ENCODE assay signal across 1 cellular context in the genomic region with DNA sequence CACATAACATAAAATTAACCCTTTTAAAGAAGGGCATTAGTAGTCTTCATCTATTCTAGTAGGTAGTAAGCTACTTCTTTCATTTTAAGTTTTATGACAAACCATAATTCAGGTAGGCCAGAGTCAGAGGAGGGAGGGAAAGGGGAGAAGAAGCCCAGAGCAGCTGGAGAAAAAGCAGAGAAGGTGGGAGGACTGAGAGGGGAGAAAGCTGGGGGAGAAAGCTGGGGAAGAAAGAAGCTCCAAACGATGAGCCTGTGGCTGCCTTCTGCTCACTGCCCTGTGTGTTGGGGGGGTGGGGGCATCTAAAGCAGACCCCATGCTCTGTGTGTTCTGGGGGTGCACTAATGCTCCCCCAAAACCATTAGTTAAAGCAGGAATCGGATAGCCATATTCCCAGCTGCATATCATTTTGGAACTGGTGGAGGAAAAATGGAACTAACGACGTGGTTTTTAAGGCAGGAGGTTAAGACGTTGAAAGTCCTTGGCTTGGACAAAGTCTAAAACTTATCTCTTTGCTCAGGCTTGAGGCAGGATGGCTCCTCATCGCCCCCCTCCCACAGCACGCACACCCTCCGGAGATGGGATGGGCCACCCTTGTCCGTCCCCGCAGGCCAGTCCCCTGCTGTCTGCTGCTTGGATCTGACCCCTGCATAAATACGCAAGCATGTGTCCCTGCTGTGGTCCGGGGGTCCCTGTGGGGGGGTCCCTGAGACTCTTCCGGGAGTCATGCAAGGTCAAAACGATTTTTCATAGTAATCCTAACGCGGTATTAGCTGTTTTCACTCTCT.
TF ChIP-seq lines count a peak whose summit lies in the region.

No MANE protein-coding gene starts in this region.

TF ChIP-seq in IMR-90, 13 proteins besides CTCF, POLR2A, EP300 and RAD21:
- no peak for TF ChIP-seq SMC3 (IDR thresholded peaks at IDR 0.05; ENCODE audit: low read depth, low read length)
- no peak for TF ChIP-seq USF2 (IDR thresholded peaks at IDR 0.05; ENCODE audit: low read depth, low read length)
- no peak for TF ChIP-seq CHD1 (IDR thresholded peaks at IDR 0.05; ENCODE audit: low read depth, low read length)
- no peak for TF ChIP-seq RFX5 (IDR thresholded peaks at IDR 0.05; ENCODE audit: low read depth, low read length)
- TF ChIP-seq MXI1 (IDR thresholded peaks at IDR 0.05; ENCODE audit: borderline replicate concordance, low read depth, low read length), result no peak
- no peak for TF ChIP-seq CEBPB (IDR thresholded peaks at IDR 0.05; ENCODE audit: low read depth, low read length)
- no peak for TF ChIP-seq BHLHE40 (IDR thresholded peaks at IDR 0.05; ENCODE audit: low read depth, low read length)
- no peak for TF ChIP-seq ELK1 (IDR thresholded peaks at IDR 0.05; ENCODE audit: borderline replicate concordance, low read depth, low read length)
- no peak for TF ChIP-seq MAFK (IDR thresholded peaks at IDR 0.05; ENCODE audit: low read depth, low read length)
- no peak for TF ChIP-seq FOS (IDR thresholded peaks at IDR 0.05; ENCODE audit: low read depth, low read length)
- TF ChIP-seq NFE2L2 (IDR thresholded peaks at IDR 0.05; ENCODE audit: low read depth, low read length), result no peak
- TF ChIP-seq RCOR1 (IDR thresholded peaks at IDR 0.05; ENCODE audit: insufficient replicate concordance, low read length), result no peak
- TF ChIP-seq MAZ (IDR thresholded peaks at IDR 0.05; ENCODE audit: borderline replicate concordance, low read depth, low read length), result no peak
